Comparison of ENCODE assay signal across 8 cellular contexts in genomic region chr11:61815790-61816735, GRCh38. TPM values are rescaled to one million over a fixed set of nuclear protein-coding genes. Genes with fewer than 3 reads are reported as not detected.
DNase-seq lines count a peak whose midpoint lies in the region; ATAC-seq and TF ChIP-seq lines count a peak whose summit lies in the region.

No MANE protein-coding gene starts in this region.

- peak overlapping the region; percentile 89 for H3K9ac ChIP-seq in OCI-LY3 (ENCODE audit: low read length)

- H3K4me1 Mint-ChIP-seq in nephron (peaks cover 13% of the 10 kb centered on the region), type B pancreatic cell (ENCODE audit: unreplicated experiment) (peaks cover 18% of the 10 kb centered on the region)

- peaks cover 29% of the 10 kb centered on the region for H3K36me3 ChIP-seq in OCI-LY3 (replicated peaks; ENCODE audit: low read depth, low read length)

- peaks cover 29% of the 10 kb centered on the region for H3K36me3 Mint-ChIP-seq in nephron (ENCODE audit: low read depth)
- peaks cover 18% of the 10 kb centered on the region for H3K36me3 Mint-ChIP-seq in type B pancreatic cell

- peak overlapping the region; percentile 95 to 100 (median 99) for H3K27ac Mint-ChIP-seq in nephron
- H3K27ac Mint-ChIP-seq in type B pancreatic cell = peak overlapping the region; percentile 98

- peak overlapping the region; percentile 81 for H3K4me2 ChIP-seq in OCI-LY3 (ENCODE audit: low read length)

- H3K27ac ChIP-seq in OCI-LY3 (ENCODE audit: low read length) = peak overlapping the region; percentile 83

- TF ChIP-seq CTCF in OCI-LY3 (IDR thresholded peaks at IDR 0.05; ENCODE audit: low read depth, low read length) (no peak), fibroblast of villous mesenchyme (IDR thresholded peaks at IDR 0.05; ENCODE audit: insufficient read depth, low read depth, low read length) (no peak), nephron (IDR thresholded peaks at IDR 0.05; ENCODE audit: unreplicated experiment in 3 of 3) (no peak), type B pancreatic cell (conservative IDR thresholded peaks at IDR 0.05) (no peak)

- H3K4me3 ChIP-seq in OCI-LY3 (ENCODE audit: low read length) (peak overlapping the region; percentile 91), fibroblast of villous mesenchyme (ENCODE audit: low read depth, low read length) (peak overlapping the region; percentile 81)

- peak; percentile 9 for ATAC-seq in HG03521 (IDR thresholded peaks at IDR 0.05; ENCODE audit: unreplicated experiment)

- peaks cover 42% of the 10 kb centered on the region for H3K79me2 ChIP-seq in OCI-LY3 (ENCODE audit: low read length)

- H3K9me3 ChIP-seq in OCI-LY3 (ENCODE audit: insufficient read depth, low read length) = no peaks in the 10 kb centered on the region

- H3K27me3 Mint-ChIP-seq in nephron (ENCODE audit: low read depth) (no peaks in the 10 kb centered on the region), type B pancreatic cell (no peaks in the 10 kb centered on the region)

- no peaks in the 10 kb centered on the region for H3K27me3 ChIP-seq in OCI-LY3 (ENCODE audit: low read depth, low read length)

- H3K4me3 Mint-ChIP-seq in nephron (peak overlapping the region; percentile 96 to 98 (median 98)), type B pancreatic cell (peak overlapping the region; percentile 97)

- no peaks in the 10 kb centered on the region for H4K20me1 ChIP-seq in OCI-LY3 (ENCODE audit: insufficient read depth, low read length)

- H2AFZ ChIP-seq in OCI-LY3 (ENCODE audit: low read depth, low read length) = no peak overlapping the region

- H3K9me3 Mint-ChIP-seq in nephron (no peaks in the 10 kb centered on the region), type B pancreatic cell (peaks cover 11% of the 10 kb centered on the region)

- H3K4me1 ChIP-seq in OCI-LY3 (ENCODE audit: low read length) = peaks cover 17% of the 10 kb centered on the region

- DNase-seq in CD1c-positive myeloid dendritic cell (ENCODE audit: extremely low spot score) (peak; percentile 43), GM19238 (ENCODE audit: insufficient read length, low spot score) (peak; percentile 61), fibroblast of villous mesenchyme (ENCODE audit: low read depth) (peak; percentile 71), type B pancreatic cell (ENCODE audit: extremely low spot score, unreplicated experiment) (peak; percentile 77)
- DNase-seq in activated effector memory CD4-positive, alpha-beta T cell treated with anti-CD3 and anti-CD28 coated beads, Interleukin-2, amount 50 U/mL, for 16 hours = peak; percentile 83

RNA-seq across cellular contexts. Expression of gene FADS1, which starts 0.7 kb away (rescaled TPM):
- total RNA-seq in fibroblast of villous mesenchyme (190 and 244 TPM in 2 replicates), type B pancreatic cell (ENCODE audit: low replicate concordance) (34.2 and 90.0 TPM in 2 replicates)

RNA-seq across cellular contexts. Expression of gene FADS2, which starts 12.0 kb away (rescaled TPM):
- total RNA-seq in fibroblast of villous mesenchyme (713 and 741 TPM in 2 replicates), type B pancreatic cell (ENCODE audit: low replicate concordance) (127 and 205 TPM in 2 replicates)

RNA-seq across cellular contexts. Expression of gene FEN1, which starts 23.4 kb away (rescaled TPM):
- total RNA-seq in fibroblast of villous mesenchyme (23.8 and 27.6 TPM in 2 replicates), type B pancreatic cell (ENCODE audit: low replicate concordance) (27.7 and 44.6 TPM in 2 replicates)

RNA-seq across cellular contexts. Expression of gene TMEM258, which starts 23.7 kb away (rescaled TPM):
- 40.6 and 76.4 TPM in 2 replicates for total RNA-seq in fibroblast of villous mesenchyme
- total RNA-seq in type B pancreatic cell (ENCODE audit: low replicate concordance) = 158 and 162 TPM in 2 replicates

Comparison
In these comparisons a context has a peak if more than half of its experiments do, and no peak if none do; other contexts are left out.
1. Peak in every context shown above with its lines: DNase-seq, ATAC-seq, H3K4me3 ChIP-seq and H3K27ac ChIP-seq.